ENCODE assay signal across 14 cellular contexts in genomic region chr3:168002786-168003368, GRCh38.
DNase-seq lines count a peak whose midpoint lies in the region; ATAC-seq and TF ChIP-seq lines count a peak whose summit lies in the region.
"Had no signal": no experiment of that assay in that cellular context is flagged by ENCODE, and none has a peak within 500 bp of the region (broad histone marks: within the 10 kb centered on the region; RNA-seq: fewer than 3 reads in every experiment).

No MANE protein-coding gene starts in this region.

- no peak for TF ChIP-seq CTCF in adrenal gland (IDR thresholded peaks at IDR 0.05)

- no peaks in the 10 kb centered on the region for H3K9me3 ChIP-seq in adrenal gland (replicated peaks in 1 of 3)
- H3K9me3 ChIP-seq: neutrophil had no signal

- intact Hi-C loops in adrenal gland (cut with DNase I): no loop called here

- H3K36me3 ChIP-seq in adrenal gland (replicated peaks in 1 of 2): no peaks in the 10 kb centered on the region
- H3K36me3 ChIP-seq: neutrophil had no signal

- DNase-seq in HCEC 1CT: peak; percentile 64
- DNase-seq in NCI-H1105 treated with DMSO at 0.1 percent for 48 hours (lab: John Stamatoyannopoulos, UW): peak; percentile 81
- DNase-seq in amniotic epithelial cell (ENCODE audit: low read depth): peak; percentile 49
- DNase-seq in kidney tubule cell (ENCODE audit: low spot score): peak; percentile 83
- no peak for DNase-seq in AG08395 (ENCODE audit: low spot score)
- DNase-seq in stimulated activated CD4-positive, alpha-beta T cell treated with anti-CD3 and anti-CD28 coated beads, Interleukin-4, amount 100 ng/mL, for 24 hours: no peak
- no peak for DNase-seq in adrenal gland
- DNase-seq: dorsolateral prefrontal cortex; kidney; NCI-H82; stimulated activated CD4-positive, alpha-beta T cell treated with anti-CD3 and anti-CD28 coated beads, Interleukin-4, amount 100 ng/mL, for 1 hour had no signal

- no peaks in the 10 kb centered on the region for H3K4me1 ChIP-seq in adrenal gland (replicated peaks in 1 of 2)

- ATAC-seq in GM19463 (IDR thresholded peaks at IDR 0.05; ENCODE audit: unreplicated experiment): no peak

- TF ChIP-seq POLR2A in adrenal gland (IDR thresholded peaks at IDR 0.05): no peak

- H3K4me3 ChIP-seq in adrenal gland: no peak overlapping the region
- H3K4me3 ChIP-seq: dorsolateral prefrontal cortex had no signal

- no peak overlapping the region for H3K27ac ChIP-seq in adrenal gland
- H3K27ac ChIP-seq: dorsolateral prefrontal cortex, HL-60, neutrophil had no signal

- no peaks in the 10 kb centered on the region for H3K27me3 ChIP-seq in adrenal gland
- H3K27me3 ChIP-seq: dorsolateral prefrontal cortex, neutrophil had no signal

- WGBS in adrenal gland, 4 donors: 13 to 36% (median 19%) methylated on average over 1 of the region's 1 CpG

Comparison
In these comparisons a context has a peak if more than half of its experiments do, and no peak if none do; other contexts are left out.
1. DNase-seq: peak in HCEC 1CT (single experiment), NCI-H1105 treated with DMSO at 0.1 percent for 48 hours (single experiment), amniotic epithelial cell (single experiment) and kidney tubule cell (single experiment); none in AG08395 (single experiment), stimulated activated CD4-positive, alpha-beta T cell treated with anti-CD3 and anti-CD28 coated beads, Interleukin-4, amount 100 ng/mL, for 24 hours (single experiment) and adrenal gland (0 of 7).